In genomic region chr19:6459356-6460098, GRCh38 we compare ENCODE assay signal across 8 cellular contexts. TPM values are rescaled to one million over a fixed set of nuclear protein-coding genes. Genes with fewer than 3 reads are reported as not detected.
DNase-seq lines count a peak whose midpoint lies in the region; ATAC-seq lines count a peak whose summit lies in the region.

TSS of gene SLC25A23 (minus strand) at chr19:6459792. CDS start at chr19:6459628, 164 bp downstream.

- H3K27ac ChIP-seq in effector memory CD4-positive, alpha-beta T cell (ENCODE audit: insufficient read depth, low read length, poor library complexity, severe bottlenecking): peak within 1 kb of the TSS; percentile 87

- ATAC-seq in HG02798 (IDR thresholded peaks at IDR 0.05; ENCODE audit: poor library complexity, unreplicated experiment): peak; percentile 39

- peak within 1 kb of the TSS; percentile 80 for H3K4me3 ChIP-seq in effector memory CD4-positive, alpha-beta T cell (ENCODE audit: insufficient read depth, low read depth, low read length, poor library complexity, severe bottlenecking)

- peaks cover 7% of the 10 kb centered on the region for H3K36me3 ChIP-seq in effector memory CD4-positive, alpha-beta T cell (ENCODE audit: control insufficient read depth, insufficient read depth, low read length)

- DNase-seq in NCI-H146 (lab: John Stamatoyannopoulos, UW) (peak; percentile 67), NCI-H146 treated with DMSO at 0.1 percent for 48 hours (lab: John Stamatoyannopoulos, UW; ENCODE audit: unreplicated experiment) (no peak), NCI-H460 (ENCODE audit: extremely low read depth, low read depth) (peak; percentile 51), lung microvascular endothelial cell (ENCODE audit: low read depth in 2 of 2) (peak; percentile 49 to 82)
- peak; percentile 49 to 50 for DNase-seq in activated CD4-positive, alpha-beta T cell treated with anti-CD3 and anti-CD28 coated beads, Interleukin-2, amount 50 U/mL, for 4 hours
- peak in 2 of 3 donors; percentile 32 to 57 for DNase-seq in effector memory CD4-positive, alpha-beta T cell
- DNase-seq in stimulated activated CD8-positive, alpha-beta memory T cell treated with anti-CD3 and anti-CD28 coated beads, Interleukin-15, amount 100 ng/mL, for 4 hours (ENCODE audit: low read depth in 2 of 2): peak; percentile 21 to 40

- no peaks in the 10 kb centered on the region for H3K9me3 ChIP-seq in effector memory CD4-positive, alpha-beta T cell (ENCODE audit: control insufficient read depth, low read length)

- H3K27me3 ChIP-seq in effector memory CD4-positive, alpha-beta T cell (replicated peaks; ENCODE audit: control insufficient read depth, insufficient read depth, low read length, poor library complexity, severe bottlenecking): no peaks in the 10 kb centered on the region

- peaks cover 15% of the 10 kb centered on the region for H3K4me1 ChIP-seq in effector memory CD4-positive, alpha-beta T cell (ENCODE audit: control insufficient read depth, insufficient read depth, low read length, poor library complexity, severe bottlenecking)

RNA-seq across cellular contexts. Expression of gene SLC25A23, which starts in this region (rescaled TPM):
- 13.3 and 14.1 TPM in 2 replicates for total RNA-seq in NCI-H460 (2014; rRNA removed; shearing (Covaris generic))
- 20.5 and 24.2 TPM in 2 replicates for polyA plus RNA-seq in NCI-H460 (2014; cell fraction: nucleus; rRNA removed)
- total RNA-seq in lung microvascular endothelial cell: 13.1 and 15.7 TPM in 2 replicates
